13 cellular contexts compared by ENCODE assay signal in genomic region chr3:128803307-128803706, GRCh38.
DNase-seq lines count a peak whose midpoint lies in the region; ATAC-seq, FAIRE-seq and TF ChIP-seq lines count a peak whose summit lies in the region.
"Had no signal": no experiment of that assay in that cellular context is flagged by ENCODE, and none has a peak within 500 bp of the region (broad histone marks: within the 10 kb centered on the region; RNA-seq: fewer than 3 reads in every experiment).

No MANE protein-coding gene starts in this region.

- POLR2A ChIA-PET in K562 (lab: Yijun Ruan, JAX) (interaction anchor here (1.3 kb wide), 1 partner anchor 12 kb away, joined by 4 read pairs; no protein-coding TSS in a partner anchor), HEK293T (lab: Yijun Ruan, JAX) (no interaction called here)

- H2AFZ ChIP-seq in MM.1S (ENCODE audit: low read length) (no peak overlapping the region), K562 (ENCODE audit: low read depth, low read length) (no peak overlapping the region)

- peaks cover 38% of the 10 kb centered on the region for H3K4me1 ChIP-seq in MM.1S (ENCODE audit: low read length)
- H3K4me1 ChIP-seq in K562 (replicated peaks in 1 of 2; ENCODE audit: control insufficient read depth in 2 of 2, insufficient read depth in 2 of 2, low read length in 2 of 2) = peaks cover 0 to 22% of the 10 kb centered on the region in 2 experiments; a peak in 3 of 5 replicates
- H3K4me1 ChIP-seq in gastrocnemius medialis = peaks cover 83 to 92% of the 10 kb centered on the region in 2 donors

- peak overlapping the region; percentile 69 for H3K4me3 Mint-ChIP-seq in activated CD4-positive, alpha-beta T cell treated with anti-CD3 and anti-CD28 coated beads, Interleukin-2, amount 10 ng/mL, durations not matched to agents 24 days and 14 days

- H3K36me3 Mint-ChIP-seq in activated CD4-positive, alpha-beta T cell treated with anti-CD3 and anti-CD28 coated beads, Interleukin-2, amount 10 ng/mL, durations not matched to agents 24 days and 14 days (ENCODE audit: low read depth) = peaks cover 63% of the 10 kb centered on the region

- H3F3A ChIP-seq in MM.1S (ENCODE audit: insufficient read depth, low read length) = peaks cover 22% of the 10 kb centered on the region

- no TSS peak for BruUV-seq in K562 (replicated peaks; lab: Mats Ljungman, UMichigan)

- FAIRE-seq in K562 (lab: Jason Lieb, UNC) = no peak

- TF ChIP-seq RAD21 in K562 (CRISPR knock-in tag; conservative IDR thresholded peaks at IDR 0.05 in 1 of 2, IDR thresholded peaks at IDR 0.05 in 1 of 2) = no peak

- TF ChIP-seq POLR2A in K562 (conservative IDR thresholded peaks at IDR 0.05) (no peak), gastrocnemius medialis (IDR thresholded peaks at IDR 0.05) (no peak)

- H3K4me2 ChIP-seq in MM.1S (ENCODE audit: low read depth, low read length) (peak overlapping the region; percentile 62), K562 (ENCODE audit: insufficient read depth, low read length) (no peak overlapping the region)

- TF ChIP-seq EP300 in K562 (IDR thresholded peaks at IDR 0.05; ENCODE audit: low read length) = no peak

- peaks cover 79% of the 10 kb centered on the region for H3K4me1 Mint-ChIP-seq in activated CD4-positive, alpha-beta T cell treated with anti-CD3 and anti-CD28 coated beads, Interleukin-2, amount 10 ng/mL, durations not matched to agents 24 days and 14 days

- intact Hi-C loops in activated CD4-positive, alpha-beta T cell treated with anti-CD3 and anti-CD28 coated beads, Interleukin-2, amount 10 ng/mL, durations not matched to agents 24 days and 14 days (cut with micrococcal nuclease) = loop anchor here (5.0 to 10.0 kb wide), 2 partner anchors 319 to 511 kb away; partner anchors contain the start of gene RAB43
- intact Hi-C loops in K562 (cut with micrococcal nuclease) = loop anchor here (5.0 kb wide), 1 partner anchor 44 kb away; no protein-coding TSS in a partner anchor
- intact Hi-C loops in gastrocnemius medialis (cut with DNase I; ENCODE audit: low total_unique reads) = loop anchor here (5.0 to 10.0 kb wide), 3 partner anchors 379 to 429 kb away; partner anchors contain the start of gene CNBP

- peak overlapping the region; percentile 98 for H3K27ac Mint-ChIP-seq in activated CD4-positive, alpha-beta T cell treated with anti-CD3 and anti-CD28 coated beads, Interleukin-2, amount 10 ng/mL, durations not matched to agents 24 days and 14 days

- H3K27ac ChIP-seq in MM.1S (ENCODE audit: low read length) (no peak overlapping the region), K562 (ENCODE audit: extremely low read depth, low read depth, low read length) (peak overlapping the region; percentile 51; the same call in 1 of the 3 replicates), gastrocnemius medialis (peak overlapping the region; percentile 94 to 99 (median 96))
- H3K27ac ChIP-seq: thoracic aorta had no signal

- no peaks in the 10 kb centered on the region for H3K9me2 ChIP-seq in MM.1S (replicated peaks; ENCODE audit: insufficient read depth, low read length)

- TF ChIP-seq CTCF in MM.1S (IDR thresholded peaks at IDR 0.05; ENCODE audit: low read length) (no peak), K562 (IDR thresholded peaks at IDR 0.05 in 2 of 3, conservative IDR thresholded peaks at IDR 0.05 in 1 of 3; ENCODE audit: insufficient read depth in 2 of 3, low read depth in 1 of 3, low read length in 3 of 3) (no peak), gastrocnemius medialis (IDR thresholded peaks at IDR 0.05 in 4 of 5, conservative IDR thresholded peaks at IDR 0.05 in 1 of 5) (no peak)

- 0 out of 2 replicates have a peak, but pooled peaks cover 5% of the 10 kb centered on the region for H3K36me3 ChIP-seq in MM.1S (replicated peaks; ENCODE audit: insufficient read depth, low read length)
- peaks cover 65% of the 10 kb centered on the region for H3K36me3 ChIP-seq in K562 (ENCODE audit: control insufficient read depth, insufficient read depth, low read length)
- peaks cover 0 to 35% of the 10 kb centered on the region in 2 donors for H3K36me3 ChIP-seq in gastrocnemius medialis

- no peaks in the 10 kb centered on the region for H4K20me1 ChIP-seq in MM.1S (ENCODE audit: insufficient read depth, low read length)
- H4K20me1 ChIP-seq in K562 (replicated peaks; ENCODE audit: control insufficient read depth, insufficient read depth, low read length) = no peaks in the 10 kb centered on the region

- no peaks in the 10 kb centered on the region for H3K9me1 ChIP-seq in K562 (ENCODE audit: control insufficient read depth, insufficient read depth, low read length)

- peaks cover 73% of the 10 kb centered on the region for H3K79me2 ChIP-seq in MM.1S (ENCODE audit: low read length)
- peaks cover 39% of the 10 kb centered on the region for H3K79me2 ChIP-seq in K562 (ENCODE audit: control insufficient read depth, insufficient read depth, low read length)

- H3K27me3 ChIP-seq in MM.1S (replicated peaks; ENCODE audit: insufficient read depth, low read length) (no peaks in the 10 kb centered on the region), K562 (ENCODE audit: control insufficient read depth in 2 of 2, insufficient read depth in 2 of 2, low read length in 2 of 2) (no peaks in the 10 kb centered on the region), gastrocnemius medialis (no peaks in the 10 kb centered on the region)
- H3K27me3 ChIP-seq: right lobe of liver had no signal

- H3K4me3 ChIP-seq in MM.1S (ENCODE audit: low read length) (no peak overlapping the region), K562 (no peak overlapping the region), gastrocnemius medialis (no peak overlapping the region)

- H3K9me3 ChIP-seq in MM.1S (replicated peaks; ENCODE audit: insufficient read depth, low read length) = no peaks in the 10 kb centered on the region
- no peaks in the 10 kb centered on the region for H3K9me3 ChIP-seq in K562 (replicated peaks; ENCODE audit: control insufficient read depth, insufficient read depth, low read depth, low read length)
- H3K9me3 ChIP-seq in gastrocnemius medialis = no peaks in the 10 kb centered on the region
- H3K9me3 ChIP-seq: right lobe of liver, thoracic aorta had no signal

- peak; percentile 67 for DNase-seq in activated CD4-positive, alpha-beta T cell treated with anti-CD3 and anti-CD28 coated beads, Interleukin-2, amount 10 ng/mL, durations not matched to agents 24 days and 14 days
- no peak for DNase-seq in activated CD4-positive, alpha-beta T cell treated with anti-CD3 and anti-CD28 coated beads, Interleukin-2, amount 50 U/mL, for 48 hours
- DNase-seq in MM.1S (no peak), K562 (ENCODE audit: extremely low read depth in 1 of 4, low spot score in 3 of 4) (no peak), gastrocnemius medialis (no peak), HEK293T (ENCODE audit: extremely low spot score) (no peak), GM19238 (ENCODE audit: insufficient read length, low spot score) (no peak)
- DNase-seq: central memory CD4-positive, alpha-beta T cell; MV-4-11; NCI-H446; right lobe of liver had no signal

- CTCF ChIA-PET in K562 (lab: Yijun Ruan, JAX; ENCODE audit: low intra/inter-chr PET ratio) = no interaction called here
- CTCF ChIA-PET in HEK293T (lab: Yijun Ruan, JAX) = no interaction called here

- no peak overlapping the region for H3K9ac ChIP-seq in MM.1S (ENCODE audit: low read length)
- no peak overlapping the region; a peak in 1 of 4 replicates for H3K9ac ChIP-seq in K562 (ENCODE audit: insufficient read depth in 1 of 2, low read depth in 2 of 2, low read length in 2 of 2)

- ATAC-seq in K562 = peak; percentile 69
- no peak for ATAC-seq in gastrocnemius medialis
- no peak for ATAC-seq in GM21381 (IDR thresholded peaks at IDR 0.05; ENCODE audit: unreplicated experiment)

- in situ Hi-C loops in K562 (cut with MboI) (no loop called here), gastrocnemius medialis (cut with MboI; ENCODE audit: low sequenced_read_pairs in 4 of 4) (no loop called here)

- H3K9me3 Mint-ChIP-seq in activated CD4-positive, alpha-beta T cell treated with anti-CD3 and anti-CD28 coated beads, Interleukin-2, amount 10 ng/mL, durations not matched to agents 24 days and 14 days = no peaks in the 10 kb centered on the region

- H3K27me3 Mint-ChIP-seq in activated CD4-positive, alpha-beta T cell treated with anti-CD3 and anti-CD28 coated beads, Interleukin-2, amount 10 ng/mL, durations not matched to agents 24 days and 14 days = no peaks in the 10 kb centered on the region

TF ChIP-seq in K562, 482 proteins besides CTCF, POLR2A, EP300 and RAD21 (continues in another document):
- TF ChIP-seq POLR2B (IDR thresholded peaks at IDR 0.05; ENCODE audit: low read depth, partially characterized antibody) (no peak), GATAD2A (IDR thresholded peaks at IDR 0.05) (no peak)

TF ChIP-seq in HEK293T, 16 proteins besides CTCF, POLR2A, EP300 and RAD21:
- no peak for TF ChIP-seq BHLHE40 (IDR thresholded peaks at IDR 0.05; ENCODE audit: borderline replicate concordance)
- no peak for TF ChIP-seq CTBP1 (IDR thresholded peaks at IDR 0.05; ENCODE audit: borderline replicate concordance)
- no peak for TF ChIP-seq FOXK2 (IDR thresholded peaks at IDR 0.05)
- TF ChIP-seq FOXA1 (IDR thresholded peaks at IDR 0.05) = no peak
- TF ChIP-seq PKNOX1 (IDR thresholded peaks at IDR 0.05) = no peak
- no peak for TF ChIP-seq ZNF384 (IDR thresholded peaks at IDR 0.05)
- TF ChIP-seq SUZ12 (IDR thresholded peaks at IDR 0.05) = no peak
- no peak for TF ChIP-seq L3MBTL2 (conservative IDR thresholded peaks at IDR 0.05)
- TF ChIP-seq HDGF (IDR thresholded peaks at IDR 0.05; ENCODE audit: borderline replicate concordance) = no peak
